8 cellular contexts compared by ENCODE assay signal in the genomic region with DNA sequence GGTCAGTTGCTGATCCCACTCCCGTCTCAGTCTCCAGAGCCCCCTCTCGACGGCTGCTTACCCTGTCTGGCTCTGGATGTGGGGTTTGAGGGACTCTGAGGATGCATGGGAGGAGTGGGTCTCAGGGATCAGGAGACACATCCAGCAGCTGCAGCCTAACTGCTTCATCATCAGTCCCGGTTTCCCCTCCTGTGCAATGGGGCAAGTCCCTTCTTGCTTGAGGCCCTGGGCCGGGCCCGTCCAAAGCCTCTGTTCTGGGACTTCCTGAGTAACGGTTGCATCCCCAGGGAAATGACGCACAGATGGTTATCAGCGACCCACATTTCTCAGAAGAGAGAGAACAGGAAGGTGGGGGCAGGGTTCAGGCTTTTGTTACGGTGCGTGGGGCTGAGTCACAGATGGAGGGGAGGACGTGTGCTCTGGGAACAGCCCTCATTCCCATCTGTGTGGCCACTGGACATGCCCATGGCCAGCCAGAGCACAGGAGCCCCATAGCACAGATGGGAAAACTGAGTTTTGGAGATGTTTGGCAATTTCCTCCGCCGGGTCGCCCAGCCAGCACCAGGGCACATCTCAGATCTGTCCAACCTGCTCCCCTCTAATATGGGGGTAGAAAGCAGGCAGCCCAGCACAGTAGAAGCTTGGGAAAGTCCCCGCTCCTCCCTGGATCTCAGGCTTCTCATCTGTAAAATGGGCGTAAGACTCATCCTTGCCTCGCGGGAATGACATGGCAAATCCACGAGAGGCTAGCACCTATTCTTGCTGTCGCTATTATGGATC. TPM values are rescaled to one million over a fixed set of nuclear protein-coding genes. Genes with fewer than 3 reads are reported as not detected.
A peak's percentile ranks its signal among the peaks of the same experiment; 100 is the strongest.
DNase-seq lines count a peak whose midpoint lies in the region; ATAC-seq, FAIRE-seq and TF ChIP-seq lines count a peak whose summit lies in the region.

No MANE protein-coding gene starts in this region.

- peaks cover under 1% of the 10 kb centered on the region for H3K4me1 Mint-ChIP-seq in activated naive CD8-positive, alpha-beta T cell treated with anti-CD3 and anti-CD28 coated beads, Interleukin-2, amount 50 U/mL, for 24 hours

- peak; percentile 91 for TF ChIP-seq POLR2A in GM12892 (IDR thresholded peaks at IDR 0.05; ENCODE audit: low read depth, low read length)

- H3K9me3 Mint-ChIP-seq in activated naive CD8-positive, alpha-beta T cell treated with anti-CD3 and anti-CD28 coated beads, Interleukin-2, amount 50 U/mL, for 24 hours = peaks cover under 1% of the 10 kb centered on the region

- DNase-seq in GM12892 (ENCODE audit: insufficient read length) (peak; percentile 73), SW480 (ENCODE audit: low spot score) (peak; percentile 71), inferior parietal cortex (ENCODE audit: extremely low spot score) (peak; percentile 18), G401 (ENCODE audit: low spot score) (no peak)
- peak; percentile 84 for DNase-seq in activated naive CD8-positive, alpha-beta T cell treated with anti-CD3 and anti-CD28 coated beads, Interleukin-2, amount 50 U/mL, for 24 hours
- DNase-seq in stimulated activated CD4-positive, alpha-beta T cell treated with anti-CD3 and anti-CD28 coated beads, Interleukin-4, amount 100 ng/mL, for 48 hours (ENCODE audit: low read depth in 2 of 2) = peak; percentile 67 to 88

- no peaks in the 10 kb centered on the region for H3K27me3 Mint-ChIP-seq in activated naive CD8-positive, alpha-beta T cell treated with anti-CD3 and anti-CD28 coated beads, Interleukin-2, amount 50 U/mL, for 24 hours

- H3K36me3 Mint-ChIP-seq in activated naive CD8-positive, alpha-beta T cell treated with anti-CD3 and anti-CD28 coated beads, Interleukin-2, amount 50 U/mL, for 24 hours (ENCODE audit: low read depth) = peaks cover 13% of the 10 kb centered on the region

- peak overlapping the region; percentile 86 for H3K27ac Mint-ChIP-seq in activated naive CD8-positive, alpha-beta T cell treated with anti-CD3 and anti-CD28 coated beads, Interleukin-2, amount 50 U/mL, for 24 hours

- ATAC-seq in HG03108 (IDR thresholded peaks at IDR 0.05; ENCODE audit: unreplicated experiment) (peak; percentile 84), HG03520 (IDR thresholded peaks at IDR 0.05; ENCODE audit: unreplicated experiment) (no peak)
- ATAC-seq in activated naive CD8-positive, alpha-beta T cell treated with anti-CD3 and anti-CD28 coated beads, Interleukin-2, amount 50 U/mL, for 24 hours = peak; percentile 97

- no peak overlapping the region for H3K4me3 Mint-ChIP-seq in activated naive CD8-positive, alpha-beta T cell treated with anti-CD3 and anti-CD28 coated beads, Interleukin-2, amount 50 U/mL, for 24 hours

- FAIRE-seq in GM12892 (lab: Jason Lieb, UNC) = peak; percentile 92

- in situ Hi-C loops in G401 (cut with HindIII; ENCODE audit: low sequenced_read_pairs) = no loop called here

RNA-seq across cellular contexts. Expression of gene GNA15, which starts 19.3 kb away (rescaled TPM):
- polyA plus RNA-seq in GM12892 (2012; ENCODE audit: missing spikeins) = 24.1 TPM
- total RNA-seq in G401 (2014; rRNA removed; shearing (Covaris generic)) = 2.8 and 3.7 TPM in 2 replicates

RNA-seq across cellular contexts. Expression of gene S1PR4, which starts 23.4 kb away (rescaled TPM):
- polyA plus RNA-seq in GM12892 (2012; ENCODE audit: missing spikeins) = 3.2 TPM
- not detected in 2 replicates for total RNA-seq in G401 (2014; rRNA removed; shearing (Covaris generic))

RNA-seq across cellular contexts. Expression of gene NCLN, which starts 30.6 kb away (rescaled TPM):
- polyA plus RNA-seq in GM12892 (2012; ENCODE audit: missing spikeins) = 18.2 TPM
- 77.5 and 82.5 TPM in 2 replicates for total RNA-seq in G401 (2014; rRNA removed; shearing (Covaris generic))
